8 cellular contexts compared by ENCODE assay signal in genomic region chr14:58427289-58428010, GRCh38. TPM values are rescaled to one million over a fixed set of nuclear protein-coding genes. Genes with fewer than 3 reads are reported as not detected.
DNase-seq lines count a peak whose midpoint lies in the region; ATAC-seq and TF ChIP-seq lines count a peak whose summit lies in the region.

Gene KIAA0586, plus strand, starts transcription at chr14:58427719. Its CDS starts 546 bp downstream, at chr14:58428265.
Gene TIMM9, minus strand, starts transcription at chr14:58427531. Its CDS starts 15,586 bp downstream, at chr14:58411945.

- POLR2A ChIA-PET in activated naive CD8-positive, alpha-beta T cell treated with anti-CD3 and anti-CD28 coated beads, Interleukin-2, amount 10 ng/mL, durations not matched to agents 7 days and 5 days (lab: Charles Lee), result interaction anchor here (0.5 to 2.9 kb wide), 12 partner anchors 8 to 1821 kb away, joined by 3 to 36 read pairs (median 5); partner anchors contain the start of genes ACTR10, AP5M1, ARID4A and DAAM1

- H3K27me3 ChIP-seq in SU-DHL-6 (ENCODE audit: low read length) (no peaks in the 10 kb centered on the region), ovary (no peaks in the 10 kb centered on the region), thyroid gland (no peaks in the 10 kb centered on the region)

- H3K9me2 ChIP-seq in SU-DHL-6 (replicated peaks; ENCODE audit: insufficient read depth, low read length), result no peaks in the 10 kb centered on the region

- TF ChIP-seq POLR2A in GM10847 (IDR thresholded peaks at IDR 0.05; ENCODE audit: extremely low read depth, insufficient read length) (peak; percentile 66), ovary (IDR thresholded peaks at IDR 0.05) (peak; percentile 84), thyroid gland (IDR thresholded peaks at IDR 0.05) (peak in 1 of 2 donors; percentile 84)

- peak; percentile 92 for ATAC-seq in HG02678 (IDR thresholded peaks at IDR 0.05; ENCODE audit: unreplicated experiment)
- ATAC-seq in activated naive CD8-positive, alpha-beta T cell treated with anti-CD3 and anti-CD28 coated beads, Interleukin-2, amount 10 ng/mL, durations not matched to agents 7 days and 5 days (ENCODE audit: low read depth), result peak; percentile 94
- peak; percentile 98 for ATAC-seq in Right ventricle myocardium inferior

- peak; percentile 10 for TF ChIP-seq EP300 in ovary (IDR thresholded peaks at IDR 0.05)

- H3K79me2 ChIP-seq in SU-DHL-6 (ENCODE audit: insufficient read depth, low read length), result peaks cover 46% of the 10 kb centered on the region

- no peaks in the 10 kb centered on the region for H3K27me3 Mint-ChIP-seq in activated naive CD8-positive, alpha-beta T cell treated with anti-CD3 and anti-CD28 coated beads, Interleukin-2, amount 10 ng/mL, durations not matched to agents 7 days and 5 days

- no peaks in the 10 kb centered on the region for H3K9me3 Mint-ChIP-seq in activated naive CD8-positive, alpha-beta T cell treated with anti-CD3 and anti-CD28 coated beads, Interleukin-2, amount 10 ng/mL, durations not matched to agents 7 days and 5 days

- peaks cover 8% of the 10 kb centered on the region for H3K36me3 ChIP-seq in SU-DHL-6 (ENCODE audit: low read length)
- H3K36me3 ChIP-seq in ovary, result no peaks in the 10 kb centered on the region
- H3K36me3 ChIP-seq in thyroid gland, result peaks cover 0 to 1% of the 10 kb centered on the region in 2 donors

- DNase-seq in NCI-H128 (lab: John Stamatoyannopoulos, UW; ENCODE audit: unreplicated experiment), result peak; percentile 96
- peak; percentile 88 for DNase-seq in activated naive CD8-positive, alpha-beta T cell treated with anti-CD3 and anti-CD28 coated beads, Interleukin-2, amount 10 ng/mL, durations not matched to agents 7 days and 5 days
- peak; percentile 97 for DNase-seq in Right ventricle myocardium inferior (ENCODE audit: missing footprints)
- peak; percentile 94 to 97 (median 96) for DNase-seq in ovary
- DNase-seq in thyroid gland, result peak; percentile 95 to 96

- peaks cover 13% of the 10 kb centered on the region for H3K36me3 Mint-ChIP-seq in activated naive CD8-positive, alpha-beta T cell treated with anti-CD3 and anti-CD28 coated beads, Interleukin-2, amount 10 ng/mL, durations not matched to agents 7 days and 5 days

- H2AFZ ChIP-seq in SU-DHL-6 (ENCODE audit: low read depth, low read length, severe bottlenecking), result peak within 1 kb of the TSS; percentile 99

- H3K4me2 ChIP-seq in SU-DHL-6 (ENCODE audit: low read depth, low read length, poor library complexity, severe bottlenecking), result peak within 1 kb of the TSS; percentile 98

- H3F3A ChIP-seq in SU-DHL-6 (ENCODE audit: insufficient read depth), result peaks cover 21% of the 10 kb centered on the region

- TF ChIP-seq CTCF in SU-DHL-6 (IDR thresholded peaks at IDR 0.05; ENCODE audit: insufficient read depth, low read length, poor library complexity, severe bottlenecking) (no peak), ovary (IDR thresholded peaks at IDR 0.05) (peak in 1 of 3 donors; percentile 31), thyroid gland (IDR thresholded peaks at IDR 0.05) (no peak)

- H3K4me1 Mint-ChIP-seq in activated naive CD8-positive, alpha-beta T cell treated with anti-CD3 and anti-CD28 coated beads, Interleukin-2, amount 10 ng/mL, durations not matched to agents 7 days and 5 days, result peaks cover 34% of the 10 kb centered on the region

- peak within 1 kb of the TSS; percentile 98 for H3K4me3 Mint-ChIP-seq in activated naive CD8-positive, alpha-beta T cell treated with anti-CD3 and anti-CD28 coated beads, Interleukin-2, amount 10 ng/mL, durations not matched to agents 7 days and 5 days

- H3K4me1 ChIP-seq in ovary (ENCODE audit: insufficient read depth) (peaks cover 1% of the 10 kb centered on the region), thyroid gland (peaks cover 11 to 21% of the 10 kb centered on the region in 2 donors)

- no peaks in the 10 kb centered on the region for H4K20me1 ChIP-seq in SU-DHL-6 (ENCODE audit: low read depth, low read length)

- intact Hi-C loops in Right ventricle myocardium inferior (cut with DNase I) (loop anchor here (5.0 kb wide), 2 partner anchors 125 to 185 kb away; partner anchors contain the start of gene PSMA3), ovary (cut with DNase I) (loop anchor here in 1 of 4 donors (5.0 kb wide), 1 partner anchor 185 kb away; the partner anchor contains the start of gene PSMA3), thyroid gland (cut with DNase I) (no loop called here)

- peak within 1 kb of the TSS; percentile 96 for H3K9ac ChIP-seq in SU-DHL-6 (ENCODE audit: low read length)

- H3K4me3 ChIP-seq in SU-DHL-6 (ENCODE audit: insufficient read depth, low read length, poor library complexity, severe bottlenecking), result peak within 1 kb of the TSS; percentile 98
- H3K4me3 ChIP-seq in ovary, result peak within 1 kb of the TSS; percentile 67
- peak within 1 kb of the TSS; percentile 31 to 81 (median 51) for H3K4me3 ChIP-seq in thyroid gland (replicated peaks in 1 of 3)

- no peaks in the 10 kb centered on the region for H3K9me3 ChIP-seq in SU-DHL-6 (ENCODE audit: insufficient read depth, low read length)
- no peaks in the 10 kb centered on the region for H3K9me3 ChIP-seq in ovary
- H3K9me3 ChIP-seq in thyroid gland, result no peaks in the 10 kb centered on the region

- H3K27ac ChIP-seq in SU-DHL-6 (ENCODE audit: low read depth, low read length), result peak within 1 kb of the TSS; percentile 98
- peak within 1 kb of the TSS; percentile 72 to 81 for H3K27ac ChIP-seq in ovary
- peak within 1 kb of the TSS; percentile 75 to 91 (median 90) for H3K27ac ChIP-seq in thyroid gland

- H3K27ac Mint-ChIP-seq in activated naive CD8-positive, alpha-beta T cell treated with anti-CD3 and anti-CD28 coated beads, Interleukin-2, amount 10 ng/mL, durations not matched to agents 7 days and 5 days, result peak within 1 kb of the TSS; percentile 99

- WGBS in ovary, 3 donors, result 0% methylated on average over 32 of the region's 32 CpGs
- WGBS in thyroid gland, 2 donors, result 0% methylated on average over 32 of the region's 32 CpGs

RNA-seq across cellular contexts. Expression of gene KIAA0586, which starts in this region (rescaled TPM):
- 10 to 100 TPM; 27.4 to 29.9 TPM for total RNA-seq in activated naive CD8-positive, alpha-beta T cell treated with anti-CD3 and anti-CD28 coated beads, Interleukin-2, amount 10 ng/mL, durations not matched to agents 7 days and 5 days
- total RNA-seq in Right ventricle myocardium inferior, result 11.3 TPM
- total RNA-seq in ovary, result 10 to 100 TPM in 5 of 7 donors, 1 to 10 TPM in 2; 8.0 to 19.1 (median 14.3) TPM
- polyA plus RNA-seq in ovary, result 10 to 100 TPM in 1 of 2 donors, 1 to 10 TPM in 1; 4.6 to 11.6 TPM
- total RNA-seq in thyroid gland, result 10 to 100 TPM; 18.7 to 26.3 (median 21.2) TPM

RNA-seq across cellular contexts. Expression of gene TIMM9, which starts in this region (rescaled TPM):
- total RNA-seq in activated naive CD8-positive, alpha-beta T cell treated with anti-CD3 and anti-CD28 coated beads, Interleukin-2, amount 10 ng/mL, durations not matched to agents 7 days and 5 days, result 10 to 100 TPM; 34.6 to 38.0 TPM
- total RNA-seq in Right ventricle myocardium inferior (24.1 TPM), ovary (10 to 100 TPM; 32.8 to 64.0 (median 41.5) TPM), thyroid gland (10 to 100 TPM; 40.4 to 87.2 (median 59.8) TPM)
- polyA plus RNA-seq in ovary, result 10 to 100 TPM; 76.7 to 92.6 TPM

Comparison
In these comparisons a context has a peak if more than half of its experiments do, and no peak if none do; other contexts are left out.
1. Peak in every context shown above with its lines: DNase-seq, ATAC-seq, H3K4me3 ChIP-seq and H3K27ac ChIP-seq.